ENCODE assay signal across 15 cellular contexts in genomic region chr6:37867756-37868446, GRCh38. TPM values are rescaled to one million over a fixed set of nuclear protein-coding genes. Genes with fewer than 3 reads are reported as not detected.
DNase-seq lines count a peak whose midpoint lies in the region; ATAC-seq, FAIRE-seq and TF ChIP-seq lines count a peak whose summit lies in the region.
"Had no signal": no experiment of that assay in that cellular context is flagged by ENCODE, and none has a peak within 500 bp of the region (broad histone marks: within the 10 kb centered on the region; RNA-seq: fewer than 3 reads in every experiment).

No MANE protein-coding gene starts in this region.

- peak overlapping the region; percentile 59 for H3K4me2 ChIP-seq in HCT116 (ENCODE audit: low read length)

- H3K27me3 ChIP-seq in HCT116 (ENCODE audit: insufficient read depth, low read length), result no peaks in the 10 kb centered on the region
- no peaks in the 10 kb centered on the region for H3K27me3 ChIP-seq in naive thymus-derived CD4-positive, alpha-beta T cell (ENCODE audit: control insufficient read depth in 2 of 2, insufficient read depth in 2 of 2, low read length in 2 of 2)
- H3K27me3 ChIP-seq: body of pancreas, transverse colon had no signal

- no peak for TF ChIP-seq POLR2A in HCT116 (IDR thresholded peaks at IDR 0.05; ENCODE audit: borderline replicate concordance, extremely low read depth, insufficient read depth, insufficient read length)

- H3K9me2 ChIP-seq in HCT116 (ENCODE audit: insufficient read depth), result no peaks in the 10 kb centered on the region

- H2AFZ ChIP-seq in HCT116 (ENCODE audit: low read depth, low read length, poor library complexity, severe bottlenecking), result no peak overlapping the region

- intact Hi-C loops in HCT116 (cut with micrococcal nuclease), result no loop called here
- intact Hi-C loops in naive thymus-derived CD4-positive, alpha-beta T cell (cut with micrococcal nuclease), result no loop called here

- H4K20me1 ChIP-seq in HCT116 (ENCODE audit: insufficient read depth), result peaks cover 6% of the 10 kb centered on the region; the same call in 1 of the 2 replicates

- H3K27ac ChIP-seq in HCT116 (ENCODE audit: low read depth, low read length), result no peak overlapping the region
- no peak overlapping the region for H3K27ac ChIP-seq in naive thymus-derived CD4-positive, alpha-beta T cell (ENCODE audit: low read depth, low read length)
- H3K27ac ChIP-seq: body of pancreas, HL-60, transverse colon had no signal

- POLR2A ChIA-PET in HCT116 (lab: Charles Lee) (no interaction called here), WTC11 (lab: Charles Lee) (interaction anchor here (0.6 kb wide), 1 partner anchor 126 kb away, joined by 4 read pairs; no protein-coding TSS in a partner anchor)
- POLR2A ChIA-PET in naive thymus-derived CD4-positive, alpha-beta T cell (lab: Charles Lee), result no interaction called here

- RAD21 ChIA-PET in HCT116 (lab: Charles Lee; ENCODE audit: low non-redundant PET in 1 of 2, low total read pairs in 2 of 2, uncharacterized antibody in 2 of 2, unreplicated experiment in 2 of 2), result no interaction called here

- peaks cover 46% of the 10 kb centered on the region for H3K4me1 Mint-ChIP-seq in WTC11
- peaks cover 32 to 78% (median 58%) of the 10 kb centered on the region in 7 donors for H3K4me1 Mint-ChIP-seq in naive thymus-derived CD4-positive, alpha-beta T cell

- no peak overlapping the region for H3K4me3 Mint-ChIP-seq in WTC11
- H3K4me3 Mint-ChIP-seq in naive thymus-derived CD4-positive, alpha-beta T cell, result peak overlapping the region in 3 of 10 donors; percentile 2 to 26 (median 6)

- ATAC-seq in HCT116, result 0 out of 2 replicates have a peak, but pooled peaks have one; percentile 34
- no peak; the same call in 1 of the 2 replicates for ATAC-seq in WTC11
- ATAC-seq in naive thymus-derived CD4-positive, alpha-beta T cell, result peak; percentile 34
- ATAC-seq in GM18907 (IDR thresholded peaks at IDR 0.05; ENCODE audit: unreplicated experiment), result no peak
- ATAC-seq: body of pancreas had no signal

- 0 out of 2 replicates have a peak, but pooled peaks cover 3% of the 10 kb centered on the region for H3K36me3 Mint-ChIP-seq in WTC11
- H3K36me3 Mint-ChIP-seq in naive thymus-derived CD4-positive, alpha-beta T cell, result peaks cover 7 to 42% (median 20%) of the 10 kb centered on the region in 5 donors

- H3K27me3 Mint-ChIP-seq in WTC11 (ENCODE audit: low read depth), result no peaks in the 10 kb centered on the region
- H3K27me3 Mint-ChIP-seq in naive thymus-derived CD4-positive, alpha-beta T cell, result no peaks in the 10 kb centered on the region

- CTCF ChIA-PET in HCT116 (lab: Charles Lee) (no interaction called here), WTC11 (lab: Charles Lee) (no interaction called here)
- CTCF ChIA-PET in naive thymus-derived CD4-positive, alpha-beta T cell (lab: Charles Lee), result no interaction called here

- DNase-seq in GM18507 (ENCODE audit: extremely low spot score, insufficient read length, low read depth) (no peak), HCT116 (ENCODE audit: low read depth, low spot score) (no peak), WTC11 (ENCODE audit: low spot score) (no peak), NCI-H1694 (lab: John Stamatoyannopoulos, UW) (no peak), epidermal melanocyte (ENCODE audit: insufficient read length, low spot score) (no peak)
- no peak for DNase-seq in naive thymus-derived CD4-positive, alpha-beta T cell
- DNase-seq: body of pancreas, DMS 273 treated with DMSO at 0.1 percent for 48 hours, GOT3, islet precursor cell, NCI-H187, RPMI8226, transverse colon had no signal

- no peak overlapping the region for H3K9ac ChIP-seq in HCT116 (ENCODE audit: low read length)

- no peak for TF ChIP-seq CTCF in HCT116 (IDR thresholded peaks at IDR 0.05 in 2 of 3, conservative IDR thresholded peaks at IDR 0.05 in 1 of 3; ENCODE audit: borderline replicate concordance in 1 of 3, insufficient read depth in 1 of 3, low read depth in 2 of 3, low read length in 2 of 3)
- TF ChIP-seq CTCF in WTC11 (IDR thresholded peaks at IDR 0.05), result no peak

- FAIRE-seq in GM18507 (lab: Jason Lieb, UNC), result peak; percentile 75

- no peaks in the 10 kb centered on the region for H3K36me3 ChIP-seq in HCT116 (ENCODE audit: control insufficient read depth in 1 of 2, insufficient read depth in 2 of 2, low read length in 2 of 2)
- no peaks in the 10 kb centered on the region for H3K36me3 ChIP-seq in naive thymus-derived CD4-positive, alpha-beta T cell (ENCODE audit: control insufficient read depth in 2 of 3, insufficient read depth in 3 of 3, low read length in 3 of 3)
- H3K36me3 ChIP-seq: transverse colon had no signal

- peaks cover 9 to 25% of the 10 kb centered on the region in 2 experiments for H3K4me1 ChIP-seq in HCT116 (ENCODE audit: control insufficient read depth in 1 of 2, insufficient read depth in 2 of 2, low read length in 2 of 2)
- peaks cover 15 to 20% of the 10 kb centered on the region in 2 donors for H3K4me1 ChIP-seq in naive thymus-derived CD4-positive, alpha-beta T cell (ENCODE audit: control insufficient read depth in 2 of 2, insufficient read depth in 2 of 2, low read length in 2 of 2)

- peak overlapping the region; percentile 24 for H3K27ac Mint-ChIP-seq in WTC11
- peak overlapping the region in 2 of 9 donors; percentile 56 to 76 for H3K27ac Mint-ChIP-seq in naive thymus-derived CD4-positive, alpha-beta T cell

- H3K9me3 Mint-ChIP-seq in WTC11, result no peaks in the 10 kb centered on the region
- H3K9me3 Mint-ChIP-seq in naive thymus-derived CD4-positive, alpha-beta T cell, result peaks cover 0 to 27% (median 13%) of the 10 kb centered on the region in 11 donors

- no peaks in the 10 kb centered on the region for H3K9me3 ChIP-seq in HCT116 (ENCODE audit: control insufficient read depth in 1 of 2, insufficient read depth in 1 of 2, low read depth in 1 of 2, low read length in 2 of 2)
- no peaks in the 10 kb centered on the region for H3K9me3 ChIP-seq in naive thymus-derived CD4-positive, alpha-beta T cell (ENCODE audit: control insufficient read depth in 2 of 3, low read length in 3 of 3)
- H3K9me3 ChIP-seq: body of pancreas had no signal

- no TSS peak for BruUV-seq in HCT116 (replicated peaks; lab: Mats Ljungman, UMichigan)

- peaks cover 91% of the 10 kb centered on the region for H3K79me2 ChIP-seq in HCT116 (ENCODE audit: insufficient read depth, low read length)

- H3K4me3 ChIP-seq in HCT116 (replicated peaks in 1 of 2; ENCODE audit: low read depth in 1 of 2, low read length in 2 of 2), result peak overlapping the region in 1 of 2 experiments; percentile 12; a peak in 1 of 4 replicates
- no peak overlapping the region for H3K4me3 ChIP-seq in naive thymus-derived CD4-positive, alpha-beta T cell (ENCODE audit: low read length)
- H3K4me3 ChIP-seq: body of pancreas, transverse colon had no signal

- no peak for TF ChIP-seq RAD21 in HCT116 (IDR thresholded peaks at IDR 0.05; ENCODE audit: low read depth)

TF ChIP-seq in HCT116, 20 proteins besides CTCF, POLR2A, EP300 and RAD21:
- TF ChIP-seq POLR2AphosphoS5 (IDR thresholded peaks at IDR 0.05; ENCODE audit: low read depth, low read length), result no peak

TF ChIP-seq in WTC11, 78 proteins besides CTCF, POLR2A, EP300 and RAD21:
- TF ChIP-seq ERG (CRISPR knock-in tag; IDR thresholded peaks at IDR 0.05) (no peak), ZNF396 (CRISPR knock-in tag; IDR thresholded peaks at IDR 0.05; ENCODE audit: borderline replicate concordance) (no peak), ZNF416 (CRISPR knock-in tag; IDR thresholded peaks at IDR 0.05) (no peak), ZBTB21 (CRISPR knock-in tag; IDR thresholded peaks at IDR 0.05; ENCODE audit: borderline replicate concordance) (no peak), IRF1 (CRISPR knock-in tag; IDR thresholded peaks at IDR 0.05) (no peak), GTF2I (CRISPR knock-in tag; conservative IDR thresholded peaks at IDR 0.05) (no peak)
TF ChIP-seq in WTC11: peak in this region for 0.

RNA-seq across cellular contexts. Expression of gene ZFAND3, which starts 48.4 kb away (rescaled TPM):
- total RNA-seq in HCT116 (2021; ENCODE audit: unreplicated experiment) (47.2 TPM), WTC11 (2021) (45.4 to 51.6 TPM (median 50.3 TPM) in 3 replicates)
- 79.3 and 114 TPM in 2 replicates for polyA plus RNA-seq in HCT116 (2012)
- total RNA-seq in naive thymus-derived CD4-positive, alpha-beta T cell, result 10 to 100 TPM; 31.7 to 55.0 (median 42.5) TPM
- polyA plus RNA-seq in naive thymus-derived CD4-positive, alpha-beta T cell, result 1 to 10 TPM; 3.5 to 4.4 TPM

Comparison
In these comparisons a context has a peak if more than half of its experiments do, and no peak if none do; other contexts are left out.
1. ATAC-seq: peak in HCT116 (single experiment) and naive thymus-derived CD4-positive, alpha-beta T cell (single experiment); none in WTC11 (single experiment) and GM18907 (single experiment).